ENCODE assay signal across 8 cellular contexts in the genomic region with DNA sequence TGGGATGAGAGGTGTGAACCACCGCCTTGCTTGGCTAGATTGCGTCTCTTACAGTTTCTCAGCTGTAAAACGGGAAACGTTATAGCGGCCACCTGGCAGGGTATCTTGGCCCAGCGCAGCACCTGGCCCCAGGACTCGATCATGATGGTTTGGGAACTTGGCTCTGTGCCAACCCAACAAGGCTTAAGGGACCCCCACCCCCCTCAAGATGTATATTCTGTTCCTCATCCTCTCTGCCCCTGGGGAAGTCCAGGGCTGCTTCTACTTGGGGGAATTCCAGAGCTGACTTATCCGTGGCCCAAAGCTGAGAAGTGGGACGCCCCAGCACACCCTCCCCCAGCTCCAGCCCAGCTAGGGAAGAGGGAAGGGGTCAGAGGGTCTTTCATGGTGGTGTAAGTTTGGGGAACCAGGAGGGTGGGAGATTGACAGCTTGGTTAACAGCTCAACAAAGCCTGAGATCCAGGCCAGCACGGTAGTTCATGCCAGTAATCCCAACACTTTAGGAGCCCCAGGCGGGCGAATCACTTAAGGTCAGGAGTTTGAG. TPM values are rescaled to one million over a fixed set of nuclear protein-coding genes. Genes with fewer than 3 reads are reported as not detected.
DNase-seq lines count a peak whose midpoint lies in the region; ATAC-seq, FAIRE-seq and TF ChIP-seq lines count a peak whose summit lies in the region.

No MANE protein-coding gene starts in this region.

- no peaks in the 10 kb centered on the region for H3K9me3 Mint-ChIP-seq in astrocyte (ENCODE audit: unreplicated experiment)

- no peaks in the 10 kb centered on the region for H3K9me3 ChIP-seq in astrocyte (ENCODE audit: insufficient read depth, low read depth, low read length)
- H3K9me3 ChIP-seq in mucosa of descending colon, result no peaks in the 10 kb centered on the region

- H3K79me2 ChIP-seq in ACC112 (ENCODE audit: control insufficient read depth, insufficient read depth, low read length, unreplicated experiment) (peaks cover 18% of the 10 kb centered on the region), KMS-11 (ENCODE audit: insufficient read depth, low read depth) (no peaks in the 10 kb centered on the region; the same call in 1 of the 2 replicates), astrocyte (ENCODE audit: insufficient read depth, low read length) (no peaks in the 10 kb centered on the region)

- H3K36me3 ChIP-seq in ACC112 (ENCODE audit: insufficient read depth, low read length) (peaks cover 3% of the 10 kb centered on the region; the same call in 1 of the 2 replicates), KMS-11 (ENCODE audit: insufficient read depth) (no peaks in the 10 kb centered on the region), astrocyte (ENCODE audit: insufficient read depth, low read length) (no peaks in the 10 kb centered on the region), mucosa of descending colon (ENCODE audit: low read depth) (no peaks in the 10 kb centered on the region)

- peak overlapping the region; percentile 64; the same call in 1 of the 2 replicates for H3K9ac ChIP-seq in KMS-11
- no peak overlapping the region for H3K9ac ChIP-seq in astrocyte (ENCODE audit: low read length)

- DNase-seq in astrocyte (ENCODE audit: low read depth) (no peak), mucosa of descending colon (peak in 2 of 3 donors; percentile 41 to 55), SIG-M5 treated with dmso at 0.1 percent for 504 hours (lab: John Stamatoyannopoulos, UW; ENCODE audit: unreplicated experiment) (no peak), midbrain (lab: John Stamatoyannopoulos, UW) (no peak)

- peaks cover 3% of the 10 kb centered on the region for H3K4me1 ChIP-seq in ACC112 (ENCODE audit: control insufficient read depth, insufficient read depth, low read length, unreplicated experiment)
- peaks cover 25% of the 10 kb centered on the region for H3K4me1 ChIP-seq in KMS-11 (ENCODE audit: low read depth, poor library complexity, severe bottlenecking)
- peaks cover 12% of the 10 kb centered on the region for H3K4me1 ChIP-seq in astrocyte (ENCODE audit: insufficient read depth, low read length)
- peaks cover 20% of the 10 kb centered on the region for H3K4me1 ChIP-seq in mucosa of descending colon (ENCODE audit: low read depth)

- intact Hi-C loops in mucosa of descending colon (cut with DNase I, micrococcal nuclease), result no loop called here

- H4K20me1 ChIP-seq in KMS-11 (ENCODE audit: insufficient read depth) (no peaks in the 10 kb centered on the region), astrocyte (ENCODE audit: insufficient read depth, low read length) (no peaks in the 10 kb centered on the region)

- no peaks in the 10 kb centered on the region for H3K36me3 Mint-ChIP-seq in astrocyte (ENCODE audit: low read depth, unreplicated experiment)

- H3K27me3 ChIP-seq in ACC112 (ENCODE audit: insufficient read depth, low read length), result no peaks in the 10 kb centered on the region
- H3K27me3 ChIP-seq in KMS-11 (ENCODE audit: insufficient read depth, low read depth), result no peaks in the 10 kb centered on the region
- H3K27me3 ChIP-seq in astrocyte (ENCODE audit: insufficient read depth, low read length), result peaks cover 13% of the 10 kb centered on the region

- H3K4me2 ChIP-seq in KMS-11, result peak overlapping the region; percentile 67; the same call in 1 of the 2 replicates
- peak overlapping the region; percentile 76 for H3K4me2 ChIP-seq in astrocyte (ENCODE audit: low read length)

- H2AFZ ChIP-seq in ACC112 (ENCODE audit: low read length, unreplicated experiment), result no peak overlapping the region
- peak overlapping the region; percentile 78; the same call in 1 of the 2 replicates for H2AFZ ChIP-seq in KMS-11 (ENCODE audit: low read depth)
- H2AFZ ChIP-seq in astrocyte (ENCODE audit: low read depth, low read length), result no peak overlapping the region

- H3K4me3 ChIP-seq in ACC112 (ENCODE audit: low read depth, low read length) (peak overlapping the region; percentile 80), KMS-11 (IDR thresholded peaks at IDR 0.05; ENCODE audit: insufficient read depth, low read depth, low read length) (no peak overlapping the region), astrocyte (ENCODE audit: insufficient read depth, low read depth, low read length) (no peak overlapping the region), mucosa of descending colon (no peak overlapping the region)

- H3K27ac ChIP-seq in ACC112 (ENCODE audit: low read depth, low read length) (peak overlapping the region; percentile 39; the same call in 1 of the 2 replicates), KMS-11 (peak overlapping the region; percentile 58), astrocyte (ENCODE audit: low read depth, low read length) (no peak overlapping the region)

- no peaks in the 10 kb centered on the region for H3K4me1 Mint-ChIP-seq in astrocyte (ENCODE audit: low read depth, unreplicated experiment)

- H3K27ac Mint-ChIP-seq in astrocyte (ENCODE audit: unreplicated experiment), result no peak overlapping the region

- no peak for FAIRE-seq in astrocyte (lab: Jason Lieb, UNC)

- peaks cover 25% of the 10 kb centered on the region for H3K27me3 Mint-ChIP-seq in astrocyte (ENCODE audit: low read depth, unreplicated experiment)

- peak overlapping the region; percentile 34 for H3K4me3 Mint-ChIP-seq in astrocyte (ENCODE audit: unreplicated experiment)

- ATAC-seq in GM18861 (IDR thresholded peaks at IDR 0.05; ENCODE audit: unreplicated experiment) (peak; percentile 18), mucosa of descending colon (peak; percentile 6), GM19395 (IDR thresholded peaks at IDR 0.05; ENCODE audit: unreplicated experiment) (no peak)

- TF ChIP-seq CTCF in KMS-11 (conservative IDR thresholded peaks at IDR 0.05; ENCODE audit: low read depth, low read length) (no peak), astrocyte (IDR thresholded peaks at IDR 0.05; ENCODE audit: insufficient read depth, low read depth, low read length) (no peak), mucosa of descending colon (IDR thresholded peaks at IDR 0.05) (no peak)

RNA-seq across cellular contexts. Expression of a gene that starts 0.7 kb away (rescaled TPM):
- total RNA-seq in astrocyte, result 9.3 and 11.0 TPM in 2 replicates
- 10 to 100 TPM; 10.7 to 13.9 (median 13.4) TPM for total RNA-seq in mucosa of descending colon

RNA-seq across cellular contexts. Expression of a gene that starts 15.1 kb away (rescaled TPM):
- 0.20 TPM in 1 of 2 replicates, not detected in the other for total RNA-seq in astrocyte
- total RNA-seq in mucosa of descending colon, result under 1 TPM in 2 of 3 donors, not detected in 1; 0.24 to 0.32 TPM

RNA-seq across cellular contexts. Expression of a gene that starts 18.1 kb away (rescaled TPM):
- total RNA-seq in astrocyte (0.07 and 0.31 TPM in 2 replicates), mucosa of descending colon (1 to 10 TPM in 1 of 3 donors, under 1 TPM in 2; 0.69 to 1.4 (median 0.73) TPM)

RNA-seq across cellular contexts. Expression of a gene that starts 19.6 kb away (rescaled TPM):
- 57.8 and 60.3 TPM in 2 replicates for total RNA-seq in astrocyte
- total RNA-seq in mucosa of descending colon, result 10 to 100 TPM; 47.5 to 65.5 (median 49.6) TPM

RNA-seq across cellular contexts. Expression of a gene that starts 38.0 kb away (rescaled TPM):
- total RNA-seq in astrocyte (2.5 and 3.4 TPM in 2 replicates), mucosa of descending colon (1 to 10 TPM; 2.5 to 4.0 (median 3.8) TPM)

Comparison
In these comparisons a context has a peak if more than half of its experiments do, and no peak if none do; other contexts are left out.
1. DNase-seq: peak in mucosa of descending colon (2 of 3); none in astrocyte (single experiment), SIG-M5 treated with dmso at 0.1 percent for 504 hours (single experiment) and midbrain (single experiment).